In the genomic region with DNA sequence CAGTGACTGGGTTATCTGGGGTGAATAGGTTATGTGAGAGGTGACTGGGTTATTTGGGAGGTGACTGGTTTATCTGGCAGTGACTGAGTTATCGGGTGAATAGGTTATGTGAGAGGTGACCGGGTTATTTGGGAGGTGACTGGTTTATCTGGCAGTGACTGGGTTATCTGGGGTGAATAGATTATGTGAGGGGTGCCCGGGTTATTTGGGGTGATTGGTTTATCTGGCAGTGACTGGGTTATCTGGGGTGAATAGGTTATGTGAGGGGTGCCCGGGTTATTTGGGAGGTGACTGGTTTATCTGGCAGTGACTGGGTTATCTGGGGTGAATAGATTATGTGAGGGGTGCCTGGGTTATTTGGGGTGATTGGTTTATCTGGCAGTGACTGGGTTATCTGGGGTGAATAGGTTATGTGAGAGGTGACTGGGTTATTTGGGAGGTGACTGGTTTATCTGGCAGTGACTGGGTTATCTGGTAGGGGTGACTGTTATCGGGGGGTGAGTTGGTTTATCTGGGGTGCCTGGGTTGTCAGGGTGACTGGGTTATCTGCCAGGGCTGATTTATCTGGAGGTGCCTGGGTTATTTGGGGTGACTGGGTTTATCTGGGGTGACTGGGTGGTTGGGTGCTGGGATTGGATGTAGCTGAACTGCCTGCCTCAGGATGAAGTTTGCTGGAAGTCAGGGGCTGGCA, we compare ENCODE assay signal across 7 cellular contexts. TPM values are rescaled to one million over a fixed set of nuclear protein-coding genes. Genes with fewer than 3 reads are reported as not detected.
DNase-seq lines count a peak whose midpoint lies in the region; ATAC-seq and TF ChIP-seq lines count a peak whose summit lies in the region.
"Not testable (repeated sequence)": the region's sequence is repeated elsewhere in the genome, so short reads cannot be mapped to it uniquely, and the experiment has no call there.

No MANE protein-coding gene starts in this region.

- peak overlapping the region; percentile 29 for H3K27ac Mint-ChIP-seq in Caco-2 (ENCODE audit: unreplicated experiment)
- H3K27ac Mint-ChIP-seq in T-helper 17 cell; activated CD8-positive, alpha-beta T cell treated with anti-CD3 and anti-CD28 coated beads, Interleukin-2, amount 10 ng/mL, durations not matched to agents 7 days and 5 days; effector memory CD8-positive, alpha-beta T cell: not testable (repeated sequence)
- H3K27ac Mint-ChIP-seq in activated naive CD8-positive, alpha-beta T cell, result peak overlapping the region; percentile 46
- H3K27ac Mint-ChIP-seq in naive B cell, result peak overlapping the region in 3 of 6 donors; percentile 34 to 96 (median 72)
- peak overlapping the region; percentile 16 for H3K27ac Mint-ChIP-seq in osteocyte (ENCODE audit: unreplicated experiment)

- H3K36me3 ChIP-seq in Caco-2 (ENCODE audit: control insufficient read depth, insufficient read depth, low read length), result not testable (repeated sequence)

- H3K36me3 Mint-ChIP-seq in Caco-2 (ENCODE audit: insufficient read depth, unreplicated experiment); T-helper 17 cell (ENCODE audit: low read depth); activated CD8-positive, alpha-beta T cell treated with anti-CD3 and anti-CD28 coated beads, Interleukin-2, amount 10 ng/mL, durations not matched to agents 7 days and 5 days (ENCODE audit: low read depth); activated naive CD8-positive, alpha-beta T cell; effector memory CD8-positive, alpha-beta T cell (ENCODE audit: insufficient read depth); naive B cell; osteocyte (ENCODE audit: unreplicated experiment): not testable (repeated sequence)

- BruUV-seq in Caco-2 (replicated peaks; lab: Mats Ljungman, UMichigan), result not testable (repeated sequence)

- intact Hi-C loops in Caco-2 (cut with micrococcal nuclease; ENCODE audit: unreplicated experiment), result not testable (repeated sequence)

- not testable (repeated sequence) for DNase-seq in Caco-2; T-helper 17 cell; activated CD8-positive, alpha-beta T cell treated with anti-CD3 and anti-CD28 coated beads, Interleukin-2, amount 10 ng/mL, durations not matched to agents 7 days and 5 days; effector memory CD8-positive, alpha-beta T cell; naive B cell; osteocyte (ENCODE audit: extremely low spot score, unreplicated experiment)

- peak overlapping the region; percentile 69 for H3K4me3 Mint-ChIP-seq in Caco-2 (ENCODE audit: unreplicated experiment)
- peak overlapping the region; percentile 85 for H3K4me3 Mint-ChIP-seq in T-helper 17 cell
- H3K4me3 Mint-ChIP-seq in activated CD8-positive, alpha-beta T cell treated with anti-CD3 and anti-CD28 coated beads, Interleukin-2, amount 10 ng/mL, durations not matched to agents 7 days and 5 days, result peak overlapping the region; percentile 55
- H3K4me3 Mint-ChIP-seq in activated naive CD8-positive, alpha-beta T cell, result peak overlapping the region; percentile 67
- H3K4me3 Mint-ChIP-seq in effector memory CD8-positive, alpha-beta T cell, result peak overlapping the region; percentile 71 to 81
- H3K4me3 Mint-ChIP-seq in naive B cell, result peak overlapping the region; percentile 62 to 86 (median 77)
- H3K4me3 Mint-ChIP-seq in osteocyte (ENCODE audit: unreplicated experiment), result peak overlapping the region; percentile 73

- POLR2A ChIA-PET in Caco-2 (lab: Charles Lee), result not testable (repeated sequence)
- POLR2A ChIA-PET in activated CD8-positive, alpha-beta T cell treated with anti-CD3 and anti-CD28 coated beads, Interleukin-2, amount 10 ng/mL, durations not matched to agents 7 days and 5 days (lab: Charles Lee), result interaction anchor here (0.7 kb wide), 1 partner anchor 22 kb away, joined by 3 read pairs; no protein-coding TSS in a partner anchor

- not testable (repeated sequence) for H3K4me3 ChIP-seq in Caco-2 (ENCODE audit: low read depth, low read length)

- H3K4me1 Mint-ChIP-seq in Caco-2 (ENCODE audit: low read depth, unreplicated experiment); T-helper 17 cell; activated CD8-positive, alpha-beta T cell treated with anti-CD3 and anti-CD28 coated beads, Interleukin-2, amount 10 ng/mL, durations not matched to agents 7 days and 5 days (ENCODE audit: low read depth); activated naive CD8-positive, alpha-beta T cell (ENCODE audit: low read depth); effector memory CD8-positive, alpha-beta T cell (ENCODE audit: low read depth in 2 of 2); osteocyte (ENCODE audit: unreplicated experiment): not testable (repeated sequence)
- H3K4me1 Mint-ChIP-seq in naive B cell, result peaks cover 25 to 29% (median 26%) of the 10 kb centered on the region in 3 donors

- not testable (repeated sequence) for ATAC-seq in T-helper 17 cell; activated CD8-positive, alpha-beta T cell treated with anti-CD3 and anti-CD28 coated beads, Interleukin-2, amount 10 ng/mL, durations not matched to agents 7 days and 5 days; effector memory CD8-positive, alpha-beta T cell (replicated peaks); naive B cell (ENCODE audit: low read depth in 2 of 2)

- not testable (repeated sequence) for H3K9me3 Mint-ChIP-seq in Caco-2 (ENCODE audit: unreplicated experiment); activated CD8-positive, alpha-beta T cell treated with anti-CD3 and anti-CD28 coated beads, Interleukin-2, amount 10 ng/mL, durations not matched to agents 7 days and 5 days (ENCODE audit: insufficient read depth); activated naive CD8-positive, alpha-beta T cell (ENCODE audit: low read depth); effector memory CD8-positive, alpha-beta T cell; naive B cell; osteocyte (ENCODE audit: unreplicated experiment)

- H3K27me3 ChIP-seq in Caco-2 (replicated peaks; ENCODE audit: control insufficient read depth, insufficient read depth, low read length), result not testable (repeated sequence)

- CTCF ChIA-PET in Caco-2 (lab: Charles Lee); activated CD8-positive, alpha-beta T cell treated with anti-CD3 and anti-CD28 coated beads, Interleukin-2, amount 10 ng/mL, durations not matched to agents 7 days and 5 days (lab: Charles Lee): not testable (repeated sequence)

- H3K27me3 Mint-ChIP-seq in Caco-2 (ENCODE audit: insufficient read depth, unreplicated experiment), result peaks cover 11% of the 10 kb centered on the region
- peaks cover 46% of the 10 kb centered on the region for H3K27me3 Mint-ChIP-seq in T-helper 17 cell
- H3K27me3 Mint-ChIP-seq in activated CD8-positive, alpha-beta T cell treated with anti-CD3 and anti-CD28 coated beads, Interleukin-2, amount 10 ng/mL, durations not matched to agents 7 days and 5 days (ENCODE audit: low read depth), result peaks cover 31% of the 10 kb centered on the region
- H3K27me3 Mint-ChIP-seq in activated naive CD8-positive, alpha-beta T cell, result not testable (repeated sequence)
- H3K27me3 Mint-ChIP-seq in effector memory CD8-positive, alpha-beta T cell, result peaks cover 49 to 64% of the 10 kb centered on the region in 2 donors
- H3K27me3 Mint-ChIP-seq in naive B cell, result peaks cover 18 to 51% (median 31%) of the 10 kb centered on the region in 3 donors
- H3K27me3 Mint-ChIP-seq in osteocyte (ENCODE audit: unreplicated experiment), result peaks cover 15% of the 10 kb centered on the region

- not testable (repeated sequence) for TF ChIP-seq CTCF in Caco-2 (IDR thresholded peaks at IDR 0.05; ENCODE audit: insufficient read depth in 1 of 2, low read depth in 1 of 2, low read length in 1 of 2, severe bottlenecking in 1 of 2, unreplicated experiment in 1 of 2); osteocyte (IDR thresholded peaks at IDR 0.05)

- H3K4me1 ChIP-seq in Caco-2, result peaks cover 11% of the 10 kb centered on the region; the same call in 1 of the 2 replicates

- not testable (repeated sequence) for H3K9me3 ChIP-seq in Caco-2; T-helper 17 cell (ENCODE audit: control insufficient read depth, low read length, poor library complexity, severe bottlenecking)

RNA-seq across cellular contexts. Expression of a gene that starts 1.9 kb away (rescaled TPM):
- total RNA-seq in Caco-2 (2022) (2.2 and 2.6 TPM in 2 replicates), T-helper 17 cell (under 1 TPM in 1 of 2 donors, not detected in 1; 0.29 TPM), osteocyte (1.5 and 1.6 TPM in 2 replicates)
- under 1 TPM in 1 of 2 experiments, not detected in 1; 0.10 TPM for total RNA-seq in activated CD8-positive, alpha-beta T cell treated with anti-CD3 and anti-CD28 coated beads, Interleukin-2, amount 10 ng/mL, durations not matched to agents 7 days and 5 days
- polyA plus RNA-seq in naive B cell (ENCODE audit: low read depth in 6 of 6), result under 1 TPM in 1 of 6 donors, not detected in 5; 0.08 TPM

RNA-seq across cellular contexts. Expression of a gene that starts 17.1 kb away (rescaled TPM):
- 33.5 and 35.0 TPM in 2 replicates for total RNA-seq in Caco-2 (2022)
- 100 to 1,000 TPM; 141 to 158 TPM for total RNA-seq in T-helper 17 cell
- total RNA-seq in activated CD8-positive, alpha-beta T cell treated with anti-CD3 and anti-CD28 coated beads, Interleukin-2, amount 10 ng/mL, durations not matched to agents 7 days and 5 days, result 100 to 1,000 TPM; 115 to 129 TPM
- 10 to 100 TPM in 5 of 6 donors, 1 to 10 TPM in 1; 9.4 to 22.6 (median 15.1) TPM for polyA plus RNA-seq in naive B cell (ENCODE audit: low read depth in 6 of 6)
- 24.3 and 25.9 TPM in 2 replicates for total RNA-seq in osteocyte

RNA-seq across cellular contexts. Expression of a gene that starts 32.2 kb away (rescaled TPM):
- total RNA-seq in Caco-2 (2022) (29.3 and 29.5 TPM in 2 replicates), T-helper 17 cell (10 to 100 TPM; 27.4 to 29.5 TPM), osteocyte (23.9 and 25.0 TPM in 2 replicates)
- total RNA-seq in activated CD8-positive, alpha-beta T cell treated with anti-CD3 and anti-CD28 coated beads, Interleukin-2, amount 10 ng/mL, durations not matched to agents 7 days and 5 days, result 10 to 100 TPM; 23.6 to 24.4 TPM
- 1 to 10 TPM; 2.9 to 6.8 (median 5.2) TPM for polyA plus RNA-seq in naive B cell (ENCODE audit: low read depth in 6 of 6)
